In genomic region chr3:45821127-45821526, GRCh38 we compare ENCODE assay signal across 39 cellular contexts. TPM values are rescaled to one million over a fixed set of nuclear protein-coding genes. Genes with fewer than 3 reads are reported as not detected.
"Had no signal": no experiment of that assay in that cellular context is flagged by ENCODE, and none has a peak within 500 bp of the region (broad histone marks: within the 10 kb centered on the region; RNA-seq: fewer than 3 reads in every experiment).

No MANE protein-coding gene starts in this region.

- DNase-seq: activated B cell treated with CpG ODN at 0.5 μM for 24 hours; activated CD4-positive, alpha-beta memory T cell treated with anti-CD3 and anti-CD28 coated beads for 36 hours; activated CD4-positive, alpha-beta T cell treated with anti-CD3 and anti-CD28 coated beads for 4 hours; activated CD4-positive, alpha-beta T cell treated with anti-CD3 and anti-CD28 coated beads, Interleukin-2, amount 10 ng/mL, durations not matched to agents 24 days and 14 days; activated CD4-positive, alpha-beta T cell treated with anti-CD3 and anti-CD28 coated beads, Interleukin-2, amount 50 U/mL, for 1 hour; activated CD4-positive, alpha-beta T cell treated with anti-CD3 and anti-CD28 coated beads, Interleukin-2, amount 50 U/mL, for 4 hours; activated CD4-positive, CD25-positive, alpha-beta regulatory T cell treated with anti-CD3 and anti-CD28 coated beads, Interleukin-2, amount 50 U/mL, for 72 hours; activated CD8-positive, alpha-beta memory T cell treated with anti-CD3 and anti-CD28 coated beads, Interleukin-2, amount 50 U/mL, for 4 hours; activated CD8-positive, alpha-beta T cell treated with anti-CD3 and anti-CD28 coated beads for 36 hours; activated effector memory CD4-positive, alpha-beta T cell treated with anti-CD3 and anti-CD28 coated beads, Interleukin-2, amount 50 U/mL, for 16 hours; activated gamma-delta T cell treated with Interleukin-2 at 50 U/mL for 16 hours; activated naive CD4-positive, alpha-beta T cell; activated naive CD4-positive, alpha-beta T cell treated with anti-CD3 and anti-CD28 coated beads for 36 hours; activated naive CD4-positive, alpha-beta T cell treated with anti-CD3 and anti-CD28 coated beads, Interleukin-2, amount 50 U/mL, for 16 hours; activated naive CD8-positive, alpha-beta T cell treated with anti-CD3 and anti-CD28 coated beads for 36 hours; activated T-cell treated with anti-CD3 and anti-CD28 coated beads for 4 hours; activated T-cell treated with anti-CD3 and anti-CD28 coated beads, Interleukin-2, amount 50 U/mL, for 1 hour; activated T-cell treated with anti-CD3 and anti-CD28 coated beads, Interleukin-2, amount 50 U/mL, for 4 hours; activated T-cell treated with anti-CD3 and anti-CD28 coated beads, Interleukin-2, amount 50 U/mL, for 72 hours; adrenal gland; amniotic stem cell; aorta; body of pancreas; brain microvascular endothelial cell; central memory CD4-positive, alpha-beta T cell; SW 1271; T-helper 1 cell; T-helper 2 cell; T-helper 9 cell had no signal

- H3K36me3 ChIP-seq: breast epithelium had no signal

- H3K27me3 ChIP-seq: adrenal gland, body of pancreas, brain microvascular endothelial cell, breast epithelium had no signal

- FAIRE-seq: astrocyte, TTC549 had no signal

- ATAC-seq: activated CD8-positive, alpha-beta T cell treated with anti-CD3 and anti-CD28 coated beads for 36 hours; activated naive CD4-positive, alpha-beta T cell treated with anti-CD3 and anti-CD28 coated beads, Interleukin-2, amount 50 U/mL, for 72 hours; activated T-cell treated with anti-CD3 and anti-CD28 coated beads, Interleukin-2, amount 50 U/mL, for 4 hours; activated T-cell treated with anti-CD3 and anti-CD28 coated beads, Interleukin-2, amount 50 U/mL, for 72 hours; activated T-helper 17 cell treated with anti-CD3 and anti-CD28 coated beads, Interleukin-2, amount 50 U/mL, for 72 hours; body of pancreas had no signal

- H3K9me3 ChIP-seq: adrenal gland, body of pancreas had no signal

- H3K9me3 Mint-ChIP-seq: activated CD4-positive, alpha-beta memory T cell treated with anti-CD3 and anti-CD28 coated beads for 36 hours; activated CD4-positive, alpha-beta T cell treated with anti-CD3 and anti-CD28 coated beads, Interleukin-2, amount 10 ng/mL, durations not matched to agents 24 days and 14 days; activated naive CD4-positive, alpha-beta T cell treated with anti-CD3 and anti-CD28 coated beads, Interleukin-2, amount 50 U/mL, for 72 hours; activated T-cell treated with anti-CD3 and anti-CD28 coated beads, Interleukin-2, amount 50 U/mL, for 72 hours; activated T-helper 1 cell treated with anti-CD3 and anti-CD28 coated beads, Interleukin-12 subunit alpha, Interleukin-12 subunit beta, Interleukin-2, Interleukin-4 antibody, amounts not matched to agents 30 ng/mL and 10 ng/mL and 1 ng/mL, durations not matched to agents 14 hours and 24 hours and 36 hours; activated T-helper 17 cell treated with anti-CD3 and anti-CD28 coated beads, Interleukin-2, amount 50 U/mL, for 72 hours; T-helper 1 cell treated with Interleukin-12 subunit alpha and Interleukin-12 subunit beta and Interleukin-4 antibody, amounts not matched to agents 30 μg/mL and 1 μg/mL, for 36 hours had no signal

- H3K4me3 ChIP-seq: adrenal gland, body of pancreas, breast epithelium had no signal

- H3K27ac Mint-ChIP-seq: activated B cell treated with CpG ODN at 0.5 μM for 24 hours; activated CD4-positive, alpha-beta memory T cell treated with anti-CD3 and anti-CD28 coated beads for 36 hours; activated CD4-positive, alpha-beta T cell treated with anti-CD3 and anti-CD28 coated beads, Interleukin-2, amount 10 ng/mL, durations not matched to agents 24 days and 14 days; activated CD8-positive, alpha-beta T cell treated with anti-CD3 and anti-CD28 coated beads for 36 hours; activated naive CD4-positive, alpha-beta T cell treated with anti-CD3 and anti-CD28 coated beads for 36 hours; activated naive CD4-positive, alpha-beta T cell treated with anti-CD3 and anti-CD28 coated beads, Interleukin-2, amount 50 U/mL, for 72 hours; activated naive CD8-positive, alpha-beta T cell treated with anti-CD3 and anti-CD28 coated beads for 36 hours; activated T-cell treated with anti-CD3 and anti-CD28 coated beads, Interleukin-2, amount 50 U/mL, for 72 hours; activated T-helper 1 cell treated with anti-CD3 and anti-CD28 coated beads, Interleukin-12 subunit alpha, Interleukin-12 subunit beta, Interleukin-2, Interleukin-4 antibody, amounts not matched to agents 30 ng/mL and 10 ng/mL and 1 ng/mL, durations not matched to agents 14 hours and 24 hours and 36 hours; activated T-helper 17 cell treated with anti-CD3 and anti-CD28 coated beads, Interleukin-2, amount 50 U/mL, for 72 hours; T-helper 1 cell treated with Interleukin-12 subunit alpha and Interleukin-12 subunit beta and Interleukin-4 antibody, amounts not matched to agents 30 μg/mL and 1 μg/mL, for 36 hours; T-helper 2 cell treated with Interferon-gamma antibody and Interleukin-4, amounts not matched to agents 5 μg/mL and 100 μg/mL, for 36 hours had no signal

- H3K27me3 Mint-ChIP-seq: activated B cell treated with CpG ODN at 0.5 μM for 24 hours; activated CD4-positive, alpha-beta memory T cell treated with anti-CD3 and anti-CD28 coated beads for 36 hours; activated CD4-positive, alpha-beta T cell treated with anti-CD3 and anti-CD28 coated beads, Interleukin-2, amount 10 ng/mL, durations not matched to agents 24 days and 14 days; activated CD8-positive, alpha-beta T cell treated with anti-CD3 and anti-CD28 coated beads for 36 hours; activated naive CD8-positive, alpha-beta T cell treated with anti-CD3 and anti-CD28 coated beads for 36 hours; activated T-helper 17 cell treated with anti-CD3 and anti-CD28 coated beads, Interleukin-2, amount 50 U/mL, for 72 hours had no signal

- H3K27ac ChIP-seq: adrenal gland, body of pancreas, brain microvascular endothelial cell, breast epithelium, VCaP had no signal

- H3K4me3 Mint-ChIP-seq: activated B cell treated with CpG ODN at 0.5 μM for 24 hours; activated CD4-positive, alpha-beta memory T cell treated with anti-CD3 and anti-CD28 coated beads for 36 hours; activated CD4-positive, alpha-beta T cell treated with anti-CD3 and anti-CD28 coated beads, Interleukin-2, amount 10 ng/mL, durations not matched to agents 24 days and 14 days; activated CD8-positive, alpha-beta T cell treated with anti-CD3 and anti-CD28 coated beads for 36 hours; activated naive CD4-positive, alpha-beta T cell treated with anti-CD3 and anti-CD28 coated beads for 36 hours; activated naive CD8-positive, alpha-beta T cell treated with anti-CD3 and anti-CD28 coated beads for 36 hours; activated T-cell treated with anti-CD3 and anti-CD28 coated beads, Interleukin-2, amount 50 U/mL, for 4 hours; activated T-cell treated with anti-CD3 and anti-CD28 coated beads, Interleukin-2, amount 50 U/mL, for 72 hours; activated T-helper 1 cell treated with anti-CD3 and anti-CD28 coated beads, Interleukin-12 subunit alpha, Interleukin-12 subunit beta, Interleukin-2, Interleukin-4 antibody, amounts not matched to agents 30 ng/mL and 10 ng/mL and 1 ng/mL, durations not matched to agents 14 hours and 24 hours and 36 hours; activated T-helper 17 cell treated with anti-CD3 and anti-CD28 coated beads, Interleukin-2, amount 50 U/mL, for 72 hours; T-helper 1 cell treated with Interleukin-12 subunit alpha and Interleukin-12 subunit beta and Interleukin-4 antibody, amounts not matched to agents 30 μg/mL and 1 μg/mL, for 36 hours; T-helper 2 cell treated with Interferon-gamma antibody and Interleukin-4, amounts not matched to agents 5 μg/mL and 100 μg/mL, for 36 hours had no signal

RNA-seq across cellular contexts. Expression of gene SLC6A20, which starts 24.8 kb away (rescaled TPM):
- total RNA-seq: activated B cell treated with CpG ODN at 0.5 μM for 24 hours; activated CD4-positive, alpha-beta memory T cell treated with anti-CD3 and anti-CD28 coated beads for 36 hours; activated CD4-positive, alpha-beta T cell treated with anti-CD3 and anti-CD28 coated beads, Interleukin-2, amount 10 ng/mL, durations not matched to agents 24 days and 14 days; activated CD8-positive, alpha-beta T cell treated with anti-CD3 and anti-CD28 coated beads for 36 hours; activated naive CD4-positive, alpha-beta T cell treated with anti-CD3 and anti-CD28 coated beads for 36 hours; activated naive CD4-positive, alpha-beta T cell treated with anti-CD3 and anti-CD28 coated beads, Interleukin-2, amount 50 U/mL, for 72 hours; activated naive CD8-positive, alpha-beta T cell treated with anti-CD3 and anti-CD28 coated beads for 36 hours; activated T-cell treated with anti-CD3 and anti-CD28 coated beads, Interleukin-2, amount 50 U/mL, for 4 hours; activated T-cell treated with anti-CD3 and anti-CD28 coated beads, Interleukin-2, amount 50 U/mL, for 72 hours; activated T-helper 1 cell treated with anti-CD3 and anti-CD28 coated beads, Interleukin-12 subunit alpha, Interleukin-12 subunit beta, Interleukin-2, Interleukin-4 antibody, amounts not matched to agents 30 ng/mL and 10 ng/mL and 1 ng/mL, durations not matched to agents 14 hours and 24 hours and 36 hours; activated T-helper 17 cell treated with anti-CD3 and anti-CD28 coated beads, Interleukin-2, amount 50 U/mL, for 72 hours; astrocyte; cardiac septum had no signal
